Comparison of ENCODE assay signal across 5 cellular contexts in the genomic region with DNA sequence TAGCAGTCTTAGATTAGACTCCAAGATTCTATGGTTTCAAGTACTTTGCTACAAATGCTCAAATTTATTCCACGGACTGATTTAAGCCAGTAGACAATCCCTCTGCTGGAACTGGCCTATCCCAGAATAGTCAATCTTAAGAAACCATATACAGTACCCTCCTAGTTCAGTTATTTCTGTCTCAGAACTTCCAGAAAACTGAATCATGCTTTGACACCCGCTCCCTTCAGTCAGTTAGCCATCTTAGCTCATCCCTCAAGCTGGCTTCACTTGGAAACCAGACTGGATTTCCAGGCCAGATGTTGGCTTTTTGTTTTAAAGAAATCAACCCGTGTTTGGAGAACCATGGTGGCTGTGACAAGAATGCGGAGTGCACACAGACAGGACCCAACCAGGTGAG.
"Had no signal": no experiment of that assay in that cellular context is flagged by ENCODE, and none has a peak within 500 bp of the region (broad histone marks: within the 10 kb centered on the region; RNA-seq: fewer than 3 reads in every experiment).

No MANE protein-coding gene starts in this region.

- H3K4me1 Mint-ChIP-seq: GM23338, H9 had no signal

- H3K4me3 ChIP-seq: GM23338, K562 had no signal

- H3K9me3 Mint-ChIP-seq: GM23338, H9 had no signal

- H3K4me3 Mint-ChIP-seq: GM23338, H9 had no signal

- DNase-seq: H9, HCEC 1CT, IMR-90 had no signal

- ATAC-seq: GM23338, K562 had no signal

- H3K27ac Mint-ChIP-seq: GM23338, H9 had no signal

- H3K4me2 ChIP-seq: GM23338 had no signal

- H2AFZ ChIP-seq: GM23338 had no signal
